In the genomic region with DNA sequence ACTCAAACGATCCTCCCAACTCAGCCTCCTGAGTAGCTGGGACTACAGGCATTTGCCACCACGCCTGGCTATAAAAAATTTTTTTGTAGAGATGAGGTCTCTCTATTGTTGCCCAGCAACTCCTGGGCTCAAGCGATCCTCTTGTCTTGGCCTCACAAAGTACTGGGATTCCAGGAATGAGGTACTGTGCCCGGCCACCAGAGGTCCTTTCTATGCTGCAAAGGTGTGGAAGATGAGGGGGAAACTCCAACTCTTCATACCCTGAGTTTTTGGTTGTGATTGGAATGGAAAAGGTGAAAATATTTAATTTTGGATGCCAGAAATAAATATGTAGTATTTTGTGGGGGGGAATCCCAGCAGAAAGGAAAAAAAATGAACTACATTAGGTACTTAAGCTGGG, we compare ENCODE assay signal across 11 cellular contexts. TPM values are rescaled to one million over a fixed set of nuclear protein-coding genes. Genes with fewer than 3 reads are reported as not detected.
DNase-seq lines count a peak whose midpoint lies in the region; ATAC-seq and TF ChIP-seq lines count a peak whose summit lies in the region.
"Had no signal": no experiment of that assay in that cellular context is flagged by ENCODE, and none has a peak within 500 bp of the region (broad histone marks: within the 10 kb centered on the region; RNA-seq: fewer than 3 reads in every experiment).

No MANE protein-coding gene starts in this region.

- H3K27me3 ChIP-seq in KMS-11 (ENCODE audit: insufficient read depth, low read depth) (no peaks in the 10 kb centered on the region), lung (ENCODE audit: control insufficient read depth, insufficient read depth) (no peaks in the 10 kb centered on the region)

- WGBS in lung, 2 donors = 65 to 90% methylated on average over 4 of the region's 4 CpGs

- no peak overlapping the region for H3K27ac ChIP-seq in KMS-11
- H3K27ac ChIP-seq in lung (ENCODE audit: low read depth in 1 of 2, low read length in 1 of 2) = no peak overlapping the region

- H4K20me1 ChIP-seq in KMS-11 (ENCODE audit: insufficient read depth) = no peaks in the 10 kb centered on the region

- no peak overlapping the region for H3K4me2 ChIP-seq in KMS-11

- no peaks in the 10 kb centered on the region for H3K79me2 ChIP-seq in KMS-11 (ENCODE audit: insufficient read depth, low read depth)

- no peak overlapping the region for H2AFZ ChIP-seq in KMS-11 (ENCODE audit: low read depth)

- DNase-seq in NCI-H1417 (lab: John Stamatoyannopoulos, UW) (peak in 2 of 3 experiments; percentile 10 to 41), NCI-H1417 treated with DMSO at 0.1 percent for 48 hours (lab: John Stamatoyannopoulos, UW) (no peak), astrocyte of the hippocampus (ENCODE audit: low read depth, low spot score) (peak; percentile 65), lung (ENCODE audit: low spot score) (no peak)
- DNase-seq: activated B cell treated with CpG ODN at 0.5 μM for 24 hours, naive B cell had no signal

- H3K9me3 ChIP-seq in lung (ENCODE audit: control insufficient read depth in 2 of 2, insufficient read depth in 1 of 2, low read length in 1 of 2) = no peaks in the 10 kb centered on the region

- H3K4me1 ChIP-seq in KMS-11 (ENCODE audit: low read depth, poor library complexity, severe bottlenecking) (peaks cover 30% of the 10 kb centered on the region), lung (ENCODE audit: control insufficient read depth in 2 of 2, insufficient read depth in 2 of 2, low read length in 2 of 2) (peaks cover 3% of the 10 kb centered on the region in 2 donors)

- H3K9ac ChIP-seq in KMS-11 = no peak overlapping the region

- H3K4me3 ChIP-seq in KMS-11 (IDR thresholded peaks at IDR 0.05; ENCODE audit: insufficient read depth, low read depth, low read length) = no peak overlapping the region
- H3K4me3 ChIP-seq in lung = no peak overlapping the region

- peak; percentile 34; the same call in 1 of the 2 replicates for TF ChIP-seq CTCF in KMS-11 (conservative IDR thresholded peaks at IDR 0.05; ENCODE audit: low read depth, low read length)
- peak; percentile 24 for TF ChIP-seq CTCF in lung (IDR thresholded peaks at IDR 0.05; ENCODE audit: control extremely low read depth, extremely low read depth)

- no peaks in the 10 kb centered on the region for H3K36me3 ChIP-seq in KMS-11 (ENCODE audit: insufficient read depth)
- no peaks in the 10 kb centered on the region for H3K36me3 ChIP-seq in lung (ENCODE audit: control insufficient read depth in 2 of 2, insufficient read depth in 2 of 2, low read length in 2 of 2)

- ATAC-seq in lung (ENCODE audit: insufficient read depth, low FRiP score) = no peak
- no peak for ATAC-seq in HG03045 (IDR thresholded peaks at IDR 0.05; ENCODE audit: unreplicated experiment)
- ATAC-seq in HG02981 (IDR thresholded peaks at IDR 0.05; ENCODE audit: unreplicated experiment) = no peak
- no peak for ATAC-seq in GM21786 (IDR thresholded peaks at IDR 0.05; ENCODE audit: unreplicated experiment)
- ATAC-seq: CD8-positive, alpha-beta T cell had no signal

RNA-seq across cellular contexts. Expression of gene MRPL33, which starts 36.0 kb away (rescaled TPM):
- 100 to 1,000 TPM in 1 of 2 donors, 10 to 100 TPM in 1; 59.9 to 174 TPM for total RNA-seq in lung
- 100 to 1,000 TPM in 1 of 2 donors, 10 to 100 TPM in 1; 92.4 to 153 TPM for polyA plus RNA-seq in lung

Comparison
In these comparisons a context has a peak if more than half of its experiments do, and no peak if none do; other contexts are left out.
1. DNase-seq: peak in NCI-H1417 (2 of 3) and astrocyte of the hippocampus (single experiment); none in NCI-H1417 treated with DMSO at 0.1 percent for 48 hours (single experiment) and lung (single experiment).